Comparison of ENCODE assay signal across 1 cellular context in the genomic region with DNA sequence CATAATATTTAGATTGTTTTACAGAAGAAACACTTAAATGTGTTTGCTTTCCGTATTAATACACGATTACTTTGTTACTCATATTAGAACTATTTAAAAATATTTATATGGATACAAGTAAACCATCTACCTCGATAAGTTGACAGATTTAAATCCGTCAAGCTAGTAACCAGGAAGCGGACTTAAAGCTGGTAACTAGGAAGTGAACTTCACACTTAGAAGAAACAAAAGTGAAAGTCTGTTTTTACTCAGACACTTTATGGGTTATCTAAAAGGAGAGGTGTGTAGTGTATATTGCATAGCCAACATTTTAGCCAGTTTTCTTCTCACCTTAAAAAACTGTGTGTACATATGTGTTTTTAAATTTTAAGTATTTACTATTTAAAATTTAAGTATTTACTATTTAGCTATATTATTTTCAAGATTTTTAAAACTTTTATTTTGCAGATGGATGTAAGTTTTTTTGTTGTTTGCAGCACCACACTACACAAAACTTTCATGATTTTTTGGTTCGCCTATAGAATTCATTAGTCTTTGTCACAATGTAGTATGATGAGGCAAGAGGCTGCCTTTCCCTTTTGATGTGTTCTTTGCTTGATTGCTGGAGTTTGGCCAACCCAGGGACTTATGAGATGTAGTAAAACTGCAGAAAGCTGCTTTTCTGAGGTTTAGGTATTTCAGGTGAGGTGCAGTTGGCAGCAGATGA.
TF ChIP-seq lines count a peak whose summit lies in the region.

No MANE protein-coding gene starts in this region.

TF ChIP-seq in GM12878, 131 proteins besides CTCF, POLR2A, EP300 and RAD21 (continued from another document):
- TF ChIP-seq, protein P1, sequence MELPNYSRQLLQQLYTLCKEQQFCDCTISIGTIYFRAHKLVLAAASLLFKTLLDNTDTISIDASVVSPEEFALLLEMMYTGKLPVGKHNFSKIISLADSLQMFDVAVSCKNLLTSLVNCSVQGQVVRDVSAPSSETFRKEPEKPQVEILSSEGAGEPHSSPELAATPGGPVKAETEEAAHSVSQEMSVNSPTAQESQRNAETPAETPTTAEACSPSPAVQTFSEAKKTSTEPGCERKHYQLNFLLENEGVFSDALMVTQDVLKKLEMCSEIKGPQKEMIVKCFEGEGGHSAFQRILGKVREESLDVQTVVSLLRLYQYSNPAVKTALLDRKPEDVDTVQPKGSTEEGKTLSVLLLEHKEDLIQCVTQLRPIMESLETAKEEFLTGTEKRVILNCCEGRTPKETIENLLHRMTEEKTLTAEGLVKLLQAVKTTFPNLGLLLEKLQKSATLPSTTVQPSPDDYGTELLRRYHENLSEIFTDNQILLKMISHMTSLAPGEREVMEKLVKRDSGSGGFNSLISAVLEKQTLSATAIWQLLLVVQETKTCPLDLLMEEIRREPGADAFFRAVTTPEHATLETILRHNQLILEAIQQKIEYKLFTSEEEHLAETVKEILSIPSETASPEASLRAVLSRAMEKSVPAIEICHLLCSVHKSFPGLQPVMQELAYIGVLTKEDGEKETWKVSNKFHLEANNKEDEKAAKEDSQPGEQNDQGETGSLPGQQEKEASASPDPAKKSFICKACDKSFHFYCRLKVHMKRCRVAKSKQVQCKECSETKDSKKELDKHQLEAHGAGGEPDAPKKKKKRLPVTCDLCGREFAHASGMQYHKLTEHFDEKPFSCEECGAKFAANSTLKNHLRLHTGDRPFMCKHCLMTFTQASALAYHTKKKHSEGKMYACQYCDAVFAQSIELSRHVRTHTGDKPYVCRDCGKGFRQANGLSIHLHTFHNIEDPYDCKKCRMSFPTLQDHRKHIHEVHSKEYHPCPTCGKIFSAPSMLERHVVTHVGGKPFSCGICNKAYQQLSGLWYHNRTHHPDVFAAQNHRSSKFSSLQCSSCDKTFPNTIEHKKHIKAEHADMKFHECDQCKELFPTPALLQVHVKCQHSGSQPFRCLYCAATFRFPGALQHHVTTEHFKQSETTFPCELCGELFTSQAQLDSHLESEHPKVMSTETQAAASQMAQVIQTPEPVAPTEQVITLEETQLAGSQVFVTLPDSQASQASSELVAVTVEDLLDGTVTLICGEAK (IDR thresholded peaks at IDR 0.05; ENCODE audit: borderline replicate concordance) = peak; percentile 30; the same call in 1 of the 2 replicates
- TF ChIP-seq KLF5 (IDR thresholded peaks at IDR 0.05; ENCODE audit: partially characterized antibody) (no peak), BHLHE40 (IDR thresholded peaks at IDR 0.05; ENCODE audit: borderline replicate concordance in 1 of 2, low read depth in 2 of 2, low read length in 1 of 2) (no peak), ZNF207 (IDR thresholded peaks at IDR 0.05; ENCODE audit: borderline replicate concordance) (no peak), STAT1 (conservative IDR thresholded peaks at IDR 0.05) (no peak), DPF2 (IDR thresholded peaks at IDR 0.05) (0 out of 2 replicates have a peak, but pooled peaks have one; percentile 8), SPI1 (IDR thresholded peaks at IDR 0.05; ENCODE audit: borderline replicate concordance, insufficient read depth, low read depth, low read length) (no peak), NBN (IDR thresholded peaks at IDR 0.05) (0 out of 2 replicates have a peak, but pooled peaks have one; percentile 28)
- TF ChIP-seq, protein P2, sequence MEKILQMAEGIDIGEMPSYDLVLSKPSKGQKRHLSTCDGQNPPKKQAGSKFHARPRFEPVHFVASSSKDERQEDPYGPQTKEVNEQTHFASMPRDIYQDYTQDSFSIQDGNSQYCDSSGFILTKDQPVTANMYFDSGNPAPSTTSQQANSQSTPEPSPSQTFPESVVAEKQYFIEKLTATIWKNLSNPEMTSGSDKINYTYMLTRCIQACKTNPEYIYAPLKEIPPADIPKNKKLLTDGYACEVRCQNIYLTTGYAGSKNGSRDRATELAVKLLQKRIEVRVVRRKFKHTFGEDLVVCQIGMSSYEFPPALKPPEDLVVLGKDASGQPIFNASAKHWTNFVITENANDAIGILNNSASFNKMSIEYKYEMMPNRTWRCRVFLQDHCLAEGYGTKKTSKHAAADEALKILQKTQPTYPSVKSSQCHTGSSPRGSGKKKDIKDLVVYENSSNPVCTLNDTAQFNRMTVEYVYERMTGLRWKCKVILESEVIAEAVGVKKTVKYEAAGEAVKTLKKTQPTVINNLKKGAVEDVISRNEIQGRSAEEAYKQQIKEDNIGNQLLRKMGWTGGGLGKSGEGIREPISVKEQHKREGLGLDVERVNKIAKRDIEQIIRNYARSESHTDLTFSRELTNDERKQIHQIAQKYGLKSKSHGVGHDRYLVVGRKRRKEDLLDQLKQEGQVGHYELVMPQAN (conservative IDR thresholded peaks at IDR 0.05) = 0 out of 2 replicates have a peak, but pooled peaks have one; percentile 31
- TF ChIP-seq, protein P3, sequence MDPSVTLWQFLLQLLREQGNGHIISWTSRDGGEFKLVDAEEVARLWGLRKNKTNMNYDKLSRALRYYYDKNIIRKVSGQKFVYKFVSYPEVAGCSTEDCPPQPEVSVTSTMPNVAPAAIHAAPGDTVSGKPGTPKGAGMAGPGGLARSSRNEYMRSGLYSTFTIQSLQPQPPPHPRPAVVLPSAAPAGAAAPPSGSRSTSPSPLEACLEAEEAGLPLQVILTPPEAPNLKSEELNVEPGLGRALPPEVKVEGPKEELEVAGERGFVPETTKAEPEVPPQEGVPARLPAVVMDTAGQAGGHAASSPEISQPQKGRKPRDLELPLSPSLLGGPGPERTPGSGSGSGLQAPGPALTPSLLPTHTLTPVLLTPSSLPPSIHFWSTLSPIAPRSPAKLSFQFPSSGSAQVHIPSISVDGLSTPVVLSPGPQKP (IDR thresholded peaks at IDR 0.05; ENCODE audit: low read depth, low read length) = no peak
- TF ChIP-seq, protein P4, sequence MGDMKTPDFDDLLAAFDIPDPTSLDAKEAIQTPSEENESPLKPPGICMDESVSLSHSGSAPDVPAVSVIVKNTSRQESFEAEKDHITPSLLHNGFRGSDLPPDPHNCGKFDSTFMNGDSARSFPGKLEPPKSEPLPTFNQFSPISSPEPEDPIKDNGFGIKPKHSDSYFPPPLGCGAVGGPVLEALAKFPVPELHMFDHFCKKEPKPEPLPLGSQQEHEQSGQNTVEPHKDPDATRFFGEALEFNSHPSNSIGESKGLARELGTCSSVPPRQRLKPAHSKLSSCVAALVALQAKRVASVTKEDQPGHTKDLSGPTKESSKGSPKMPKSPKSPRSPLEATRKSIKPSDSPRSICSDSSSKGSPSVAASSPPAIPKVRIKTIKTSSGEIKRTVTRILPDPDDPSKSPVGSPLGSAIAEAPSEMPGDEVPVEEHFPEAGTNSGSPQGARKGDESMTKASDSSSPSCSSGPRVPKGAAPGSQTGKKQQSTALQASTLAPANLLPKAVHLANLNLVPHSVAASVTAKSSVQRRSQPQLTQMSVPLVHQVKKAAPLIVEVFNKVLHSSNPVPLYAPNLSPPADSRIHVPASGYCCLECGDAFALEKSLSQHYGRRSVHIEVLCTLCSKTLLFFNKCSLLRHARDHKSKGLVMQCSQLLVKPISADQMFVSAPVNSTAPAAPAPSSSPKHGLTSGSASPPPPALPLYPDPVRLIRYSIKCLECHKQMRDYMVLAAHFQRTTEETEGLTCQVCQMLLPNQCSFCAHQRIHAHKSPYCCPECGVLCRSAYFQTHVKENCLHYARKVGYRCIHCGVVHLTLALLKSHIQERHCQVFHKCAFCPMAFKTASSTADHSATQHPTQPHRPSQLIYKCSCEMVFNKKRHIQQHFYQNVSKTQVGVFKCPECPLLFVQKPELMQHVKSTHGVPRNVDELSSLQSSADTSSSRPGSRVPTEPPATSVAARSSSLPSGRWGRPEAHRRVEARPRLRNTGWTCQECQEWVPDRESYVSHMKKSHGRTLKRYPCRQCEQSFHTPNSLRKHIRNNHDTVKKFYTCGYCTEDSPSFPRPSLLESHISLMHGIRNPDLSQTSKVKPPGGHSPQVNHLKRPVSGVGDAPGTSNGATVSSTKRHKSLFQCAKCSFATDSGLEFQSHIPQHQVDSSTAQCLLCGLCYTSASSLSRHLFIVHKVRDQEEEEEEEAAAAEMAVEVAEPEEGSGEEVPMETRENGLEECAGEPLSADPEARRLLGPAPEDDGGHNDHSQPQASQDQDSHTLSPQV (IDR thresholded peaks at IDR 0.05) = no peak
- TF ChIP-seq, protein P5, sequence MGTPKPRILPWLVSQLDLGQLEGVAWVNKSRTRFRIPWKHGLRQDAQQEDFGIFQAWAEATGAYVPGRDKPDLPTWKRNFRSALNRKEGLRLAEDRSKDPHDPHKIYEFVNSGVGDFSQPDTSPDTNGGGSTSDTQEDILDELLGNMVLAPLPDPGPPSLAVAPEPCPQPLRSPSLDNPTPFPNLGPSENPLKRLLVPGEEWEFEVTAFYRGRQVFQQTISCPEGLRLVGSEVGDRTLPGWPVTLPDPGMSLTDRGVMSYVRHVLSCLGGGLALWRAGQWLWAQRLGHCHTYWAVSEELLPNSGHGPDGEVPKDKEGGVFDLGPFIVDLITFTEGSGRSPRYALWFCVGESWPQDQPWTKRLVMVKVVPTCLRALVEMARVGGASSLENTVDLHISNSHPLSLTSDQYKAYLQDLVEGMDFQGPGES (IDR thresholded peaks at IDR 0.05) = no peak
- TF ChIP-seq, protein P6, sequence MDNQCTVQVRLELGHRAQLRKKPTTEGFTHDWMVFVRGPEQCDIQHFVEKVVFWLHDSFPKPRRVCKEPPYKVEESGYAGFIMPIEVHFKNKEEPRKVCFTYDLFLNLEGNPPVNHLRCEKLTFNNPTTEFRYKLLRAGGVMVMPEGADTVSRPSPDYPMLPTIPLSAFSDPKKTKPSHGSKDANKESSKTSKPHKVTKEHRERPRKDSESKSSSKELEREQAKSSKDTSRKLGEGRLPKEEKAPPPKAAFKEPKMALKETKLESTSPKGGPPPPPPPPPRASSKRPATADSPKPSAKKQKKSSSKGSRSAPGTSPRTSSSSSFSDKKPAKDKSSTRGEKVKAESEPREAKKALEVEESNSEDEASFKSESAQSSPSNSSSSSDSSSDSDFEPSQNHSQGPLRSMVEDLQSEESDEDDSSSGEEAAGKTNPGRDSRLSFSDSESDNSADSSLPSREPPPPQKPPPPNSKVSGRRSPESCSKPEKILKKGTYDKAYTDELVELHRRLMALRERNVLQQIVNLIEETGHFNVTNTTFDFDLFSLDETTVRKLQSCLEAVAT (IDR thresholded peaks at IDR 0.05) = peak; percentile 70; the same call in 1 of the 2 replicates
- TF ChIP-seq, protein P7, sequence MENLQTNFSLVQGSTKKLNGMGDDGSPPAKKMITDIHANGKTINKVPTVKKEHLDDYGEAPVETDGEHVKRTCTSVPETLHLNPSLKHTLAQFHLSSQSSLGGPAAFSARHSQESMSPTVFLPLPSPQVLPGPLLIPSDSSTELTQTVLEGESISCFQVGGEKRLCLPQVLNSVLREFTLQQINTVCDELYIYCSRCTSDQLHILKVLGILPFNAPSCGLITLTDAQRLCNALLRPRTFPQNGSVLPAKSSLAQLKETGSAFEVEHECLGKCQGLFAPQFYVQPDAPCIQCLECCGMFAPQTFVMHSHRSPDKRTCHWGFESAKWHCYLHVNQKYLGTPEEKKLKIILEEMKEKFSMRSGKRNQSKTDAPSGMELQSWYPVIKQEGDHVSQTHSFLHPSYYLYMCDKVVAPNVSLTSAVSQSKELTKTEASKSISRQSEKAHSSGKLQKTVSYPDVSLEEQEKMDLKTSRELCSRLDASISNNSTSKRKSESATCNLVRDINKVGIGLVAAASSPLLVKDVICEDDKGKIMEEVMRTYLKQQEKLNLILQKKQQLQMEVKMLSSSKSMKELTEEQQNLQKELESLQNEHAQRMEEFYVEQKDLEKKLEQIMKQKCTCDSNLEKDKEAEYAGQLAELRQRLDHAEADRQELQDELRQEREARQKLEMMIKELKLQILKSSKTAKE (IDR thresholded peaks at IDR 0.05; ENCODE audit: low read depth, poor library complexity, severe bottlenecking) = peak; percentile 18
- TF ChIP-seq, protein P8, sequence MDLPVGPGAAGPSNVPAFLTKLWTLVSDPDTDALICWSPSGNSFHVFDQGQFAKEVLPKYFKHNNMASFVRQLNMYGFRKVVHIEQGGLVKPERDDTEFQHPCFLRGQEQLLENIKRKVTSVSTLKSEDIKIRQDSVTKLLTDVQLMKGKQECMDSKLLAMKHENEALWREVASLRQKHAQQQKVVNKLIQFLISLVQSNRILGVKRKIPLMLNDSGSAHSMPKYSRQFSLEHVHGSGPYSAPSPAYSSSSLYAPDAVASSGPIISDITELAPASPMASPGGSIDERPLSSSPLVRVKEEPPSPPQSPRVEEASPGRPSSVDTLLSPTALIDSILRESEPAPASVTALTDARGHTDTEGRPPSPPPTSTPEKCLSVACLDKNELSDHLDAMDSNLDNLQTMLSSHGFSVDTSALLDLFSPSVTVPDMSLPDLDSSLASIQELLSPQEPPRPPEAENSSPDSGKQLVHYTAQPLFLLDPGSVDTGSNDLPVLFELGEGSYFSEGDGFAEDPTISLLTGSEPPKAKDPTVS (IDR thresholded peaks at IDR 0.05; ENCODE audit: low read depth, low read length) = no peak
- TF ChIP-seq, protein P9, sequence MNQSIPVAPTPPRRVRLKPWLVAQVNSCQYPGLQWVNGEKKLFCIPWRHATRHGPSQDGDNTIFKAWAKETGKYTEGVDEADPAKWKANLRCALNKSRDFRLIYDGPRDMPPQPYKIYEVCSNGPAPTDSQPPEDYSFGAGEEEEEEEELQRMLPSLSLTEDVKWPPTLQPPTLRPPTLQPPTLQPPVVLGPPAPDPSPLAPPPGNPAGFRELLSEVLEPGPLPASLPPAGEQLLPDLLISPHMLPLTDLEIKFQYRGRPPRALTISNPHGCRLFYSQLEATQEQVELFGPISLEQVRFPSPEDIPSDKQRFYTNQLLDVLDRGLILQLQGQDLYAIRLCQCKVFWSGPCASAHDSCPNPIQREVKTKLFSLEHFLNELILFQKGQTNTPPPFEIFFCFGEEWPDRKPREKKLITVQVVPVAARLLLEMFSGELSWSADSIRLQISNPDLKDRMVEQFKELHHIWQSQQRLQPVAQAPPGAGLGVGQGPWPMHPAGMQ (IDR thresholded peaks at IDR 0.05; ENCODE audit: borderline replicate concordance) = no peak
- TF ChIP-seq, protein P10, sequence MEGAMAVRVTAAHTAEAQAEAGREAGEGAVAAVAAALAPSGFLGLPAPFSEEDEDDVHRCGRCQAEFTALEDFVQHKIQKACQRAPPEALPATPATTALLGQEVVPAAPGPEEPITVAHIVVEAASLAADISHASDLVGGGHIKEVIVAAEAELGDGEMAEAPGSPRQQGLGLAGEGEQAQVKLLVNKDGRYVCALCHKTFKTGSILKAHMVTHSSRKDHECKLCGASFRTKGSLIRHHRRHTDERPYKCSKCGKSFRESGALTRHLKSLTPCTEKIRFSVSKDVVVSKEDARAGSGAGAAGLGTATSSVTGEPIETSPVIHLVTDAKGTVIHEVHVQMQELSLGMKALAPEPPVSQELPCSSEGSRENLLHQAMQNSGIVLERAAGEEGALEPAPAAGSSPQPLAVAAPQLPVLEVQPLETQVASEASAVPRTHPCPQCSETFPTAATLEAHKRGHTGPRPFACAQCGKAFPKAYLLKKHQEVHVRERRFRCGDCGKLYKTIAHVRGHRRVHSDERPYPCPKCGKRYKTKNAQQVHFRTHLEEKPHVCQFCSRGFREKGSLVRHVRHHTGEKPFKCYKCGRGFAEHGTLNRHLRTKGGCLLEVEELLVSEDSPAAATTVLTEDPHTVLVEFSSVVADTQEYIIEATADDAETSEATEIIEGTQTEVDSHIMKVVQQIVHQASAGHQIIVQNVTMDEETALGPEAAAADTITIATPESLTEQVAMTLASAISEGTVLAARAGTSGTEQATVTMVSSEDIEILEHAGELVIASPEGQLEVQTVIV (IDR thresholded peaks at IDR 0.05; ENCODE audit: borderline replicate concordance, partially characterized antibody) = no peak
